Comparison of ENCODE assay signal across 8 cellular contexts in genomic region chr1:206635080-206635982, GRCh38. TPM values are rescaled to one million over a fixed set of nuclear protein-coding genes. Genes with fewer than 3 reads are reported as not detected.
DNase-seq lines count a peak whose midpoint lies in the region; ATAC-seq and TF ChIP-seq lines count a peak whose summit lies in the region.

DYRK3 (plus strand) TSS chr1:206635536; CDS start chr1:206635704, 168 bp downstream.

- ATAC-seq in HG02588 (IDR thresholded peaks at IDR 0.05; ENCODE audit: unreplicated experiment) (peak; percentile 93), omental fat pad (ENCODE audit: low FRiP score) (peak; percentile 92)
- peak; percentile 95 to 96 for ATAC-seq in activated naive CD4-positive, alpha-beta T cell treated with anti-CD3 and anti-CD28 coated beads, Interleukin-2, amount 50 U/mL, for 72 hours

- TF ChIP-seq CTCF in GM10266 (IDR thresholded peaks at IDR 0.05; ENCODE audit: control insufficient read depth, insufficient read depth, low read depth, missing control alignments) (no peak), omental fat pad (IDR thresholded peaks at IDR 0.05) (no peak), testis (IDR thresholded peaks at IDR 0.05) (peak in 1 of 3 experiments; percentile 25)

- H3K27ac Mint-ChIP-seq in activated naive CD4-positive, alpha-beta T cell treated with anti-CD3 and anti-CD28 coated beads, Interleukin-2, amount 50 U/mL, for 72 hours = peak within 1 kb of the TSS; percentile 84 to 95

- peak; percentile 94 for DNase-seq in GM10266 (ENCODE audit: extremely low spot score)
- DNase-seq in NCI-H1092 (lab: John Stamatoyannopoulos, UW) = peak; percentile 96
- DNase-seq in SKM-1 (lab: John Stamatoyannopoulos, UW; ENCODE audit: unreplicated experiment) = peak; percentile 92
- DNase-seq in activated naive CD4-positive, alpha-beta T cell treated with anti-CD3 and anti-CD28 coated beads, Interleukin-2, amount 50 U/mL, for 72 hours (ENCODE audit: low spot score in 2 of 2) = peak; percentile 92 to 95
- peak; percentile 95 for DNase-seq in glomerular visceral epithelial cell (ENCODE audit: extremely low spot score)
- peak; percentile 77 for DNase-seq in omental fat pad (ENCODE audit: low spot score)
- peak; percentile 95 for DNase-seq in testis

- WGBS in testis, 2 donors = 1% methylated on average over 24 to 62 of the region's 85 CpGs

- TF ChIP-seq POLR2A in testis (IDR thresholded peaks at IDR 0.05) = peak; percentile 48

- H3K27ac ChIP-seq in testis = peak within 1 kb of the TSS; percentile 36 to 71

- H3K9me3 Mint-ChIP-seq in activated naive CD4-positive, alpha-beta T cell treated with anti-CD3 and anti-CD28 coated beads, Interleukin-2, amount 50 U/mL, for 72 hours = no peaks in the 10 kb centered on the region

- no peaks in the 10 kb centered on the region for H3K27me3 ChIP-seq in testis

- peaks cover 7% of the 10 kb centered on the region for H3K4me1 ChIP-seq in testis

- intact Hi-C loops in testis (cut with DNase I; ENCODE audit: low total_unique reads) = loop anchor here (10.0 kb wide), 1 partner anchor 279 kb away; no protein-coding TSS in a partner anchor

- H3K9me3 ChIP-seq in testis = no peaks in the 10 kb centered on the region

- peaks cover 3 to 4% of the 10 kb centered on the region in 2 donors for H3K36me3 Mint-ChIP-seq in activated naive CD4-positive, alpha-beta T cell treated with anti-CD3 and anti-CD28 coated beads, Interleukin-2, amount 50 U/mL, for 72 hours

- peak within 1 kb of the TSS; percentile 66 to 77 for H3K4me3 ChIP-seq in testis

- no peaks in the 10 kb centered on the region for H3K36me3 ChIP-seq in testis (ENCODE audit: low read depth, missing control alignments)

RNA-seq across cellular contexts. Expression of gene DYRK3, which starts in this region (rescaled TPM):
- total RNA-seq in activated naive CD4-positive, alpha-beta T cell treated with anti-CD3 and anti-CD28 coated beads, Interleukin-2, amount 50 U/mL, for 72 hours = 10 to 100 TPM in 1 of 2 donors, 1 to 10 TPM in 1; 2.8 to 12.8 TPM
- total RNA-seq in omental fat pad = 10 to 100 TPM; 14.3 to 73.3 (median 39.4) TPM
- total RNA-seq in testis = 10 to 100 TPM; 36.4 to 40.6 TPM
- polyA plus RNA-seq in testis (ENCODE audit: insufficient read depth, low read depth, low replicate concordance) = 143 TPM

Comparison
In these comparisons a context has a peak if more than half of its experiments do, and no peak if none do; other contexts are left out.
1. Peak in every context shown above with its lines: DNase-seq, ATAC-seq, H3K4me3 ChIP-seq and H3K27ac ChIP-seq.